1 cellular context compared by ENCODE assay signal in the genomic region with DNA sequence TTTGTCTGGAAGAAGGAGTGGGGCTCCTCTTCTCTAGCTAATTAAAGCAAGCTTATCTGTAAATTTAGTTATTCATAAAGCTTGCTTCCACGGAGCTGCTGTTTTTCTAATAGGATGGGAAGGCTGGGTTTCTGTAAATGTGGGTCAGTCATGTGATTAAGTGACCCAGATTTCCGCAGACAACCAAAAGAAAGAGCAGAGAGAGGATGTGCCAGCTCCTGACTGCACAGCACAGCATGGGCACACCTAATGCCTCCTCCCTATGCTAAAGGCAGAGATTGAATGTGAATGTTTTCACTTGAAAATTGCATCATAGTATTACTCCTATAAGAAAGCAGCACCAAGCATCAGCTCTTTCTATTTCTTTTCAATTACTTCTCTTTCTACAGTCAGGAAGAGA.
TF ChIP-seq lines count a peak whose summit lies in the region.

No MANE protein-coding gene starts in this region.

TF ChIP-seq in SK-N-SH treated with all-trans-retinoic acid at 6 μM for 48 hours, 23 proteins besides CTCF, POLR2A, EP300 and RAD21 (continued from another document):
- TF ChIP-seq, protein P1, sequence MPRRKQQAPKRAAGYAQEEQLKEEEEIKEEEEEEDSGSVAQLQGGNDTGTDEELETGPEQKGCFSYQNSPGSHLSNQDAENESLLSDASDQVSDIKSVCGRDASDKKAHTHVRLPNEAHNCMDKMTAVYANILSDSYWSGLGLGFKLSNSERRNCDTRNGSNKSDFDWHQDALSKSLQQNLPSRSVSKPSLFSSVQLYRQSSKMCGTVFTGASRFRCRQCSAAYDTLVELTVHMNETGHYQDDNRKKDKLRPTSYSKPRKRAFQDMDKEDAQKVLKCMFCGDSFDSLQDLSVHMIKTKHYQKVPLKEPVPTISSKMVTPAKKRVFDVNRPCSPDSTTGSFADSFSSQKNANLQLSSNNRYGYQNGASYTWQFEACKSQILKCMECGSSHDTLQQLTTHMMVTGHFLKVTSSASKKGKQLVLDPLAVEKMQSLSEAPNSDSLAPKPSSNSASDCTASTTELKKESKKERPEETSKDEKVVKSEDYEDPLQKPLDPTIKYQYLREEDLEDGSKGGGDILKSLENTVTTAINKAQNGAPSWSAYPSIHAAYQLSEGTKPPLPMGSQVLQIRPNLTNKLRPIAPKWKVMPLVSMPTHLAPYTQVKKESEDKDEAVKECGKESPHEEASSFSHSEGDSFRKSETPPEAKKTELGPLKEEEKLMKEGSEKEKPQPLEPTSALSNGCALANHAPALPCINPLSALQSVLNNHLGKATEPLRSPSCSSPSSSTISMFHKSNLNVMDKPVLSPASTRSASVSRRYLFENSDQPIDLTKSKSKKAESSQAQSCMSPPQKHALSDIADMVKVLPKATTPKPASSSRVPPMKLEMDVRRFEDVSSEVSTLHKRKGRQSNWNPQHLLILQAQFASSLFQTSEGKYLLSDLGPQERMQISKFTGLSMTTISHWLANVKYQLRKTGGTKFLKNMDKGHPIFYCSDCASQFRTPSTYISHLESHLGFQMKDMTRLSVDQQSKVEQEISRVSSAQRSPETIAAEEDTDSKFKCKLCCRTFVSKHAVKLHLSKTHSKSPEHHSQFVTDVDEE (CRISPR knock-in tag; IDR thresholded peaks at IDR 0.05): no peak
